In genomic region chr4:99534699-99535098, GRCh38 we compare ENCODE assay signal across 15 cellular contexts. TPM values are rescaled to one million over a fixed set of nuclear protein-coding genes. Genes with fewer than 3 reads are reported as not detected.
"Had no signal": no experiment of that assay in that cellular context is flagged by ENCODE, and none has a peak within 500 bp of the region (broad histone marks: within the 10 kb centered on the region; RNA-seq: fewer than 3 reads in every experiment).

No MANE protein-coding gene starts in this region.

RNA-seq across cellular contexts. Expression of gene C4orf17, which starts 23.9 kb away (rescaled TPM):
- total RNA-seq: activated B cell treated with CpG ODN at 0.5 μM for 24 hours; activated CD4-positive, alpha-beta memory T cell treated with anti-CD3 and anti-CD28 coated beads for 36 hours; activated CD4-positive, alpha-beta memory T cell treated with anti-CD3 and anti-CD28 coated beads, Interleukin-2, amount 10 ng/mL, durations not matched to agents 7 days and 5 days; activated CD4-positive, alpha-beta T cell treated with anti-CD3 and anti-CD28 coated beads for 36 hours; activated CD4-positive, alpha-beta T cell treated with anti-CD3 and anti-CD28 coated beads, Interleukin-2, amount 10 ng/mL, durations not matched to agents 24 days and 14 days; activated CD4-positive, alpha-beta T cell treated with anti-CD3 and anti-CD28 coated beads, Interleukin-2, amount 10 ng/mL, durations not matched to agents 7 days and 5 days; activated CD8-positive, alpha-beta memory T cell treated with anti-CD3 and anti-CD28 coated beads for 36 hours; activated CD8-positive, alpha-beta memory T cell treated with anti-CD3 and anti-CD28 coated beads, Interleukin-2, amount 10 ng/mL, durations not matched to agents 7 days and 5 days; activated CD8-positive, alpha-beta T cell treated with anti-CD3 and anti-CD28 coated beads for 36 hours; activated CD8-positive, alpha-beta T cell treated with anti-CD3 and anti-CD28 coated beads, Interleukin-2, amount 10 ng/mL, durations not matched to agents 7 days and 5 days; T-cell; T-helper 1 cell treated with Interleukin-12 subunit alpha and Interleukin-12 subunit beta and Interleukin-4 antibody, amounts not matched to agents 30 ng/mL and 1 ng/mL, for 36 hours; T-helper 17 cell; T-helper 2 cell treated with Interferon-gamma antibody and Interleukin-4, amounts not matched to agents 100 ng/mL and 5 ng/mL, for 36 hours; WTC11 had no signal

RNA-seq across cellular contexts. Expression of gene MTTP, which starts 39.9 kb away (rescaled TPM):
- total RNA-seq: activated CD4-positive, alpha-beta memory T cell treated with anti-CD3 and anti-CD28 coated beads for 36 hours; activated CD4-positive, alpha-beta T cell treated with anti-CD3 and anti-CD28 coated beads, Interleukin-2, amount 10 ng/mL, durations not matched to agents 24 days and 14 days; activated CD4-positive, alpha-beta T cell treated with anti-CD3 and anti-CD28 coated beads, Interleukin-2, amount 10 ng/mL, durations not matched to agents 7 days and 5 days; activated CD8-positive, alpha-beta memory T cell treated with anti-CD3 and anti-CD28 coated beads for 36 hours; T-helper 17 cell; T-helper 2 cell treated with Interferon-gamma antibody and Interleukin-4, amounts not matched to agents 100 ng/mL and 5 ng/mL, for 36 hours had no signal
